In the genomic region with DNA sequence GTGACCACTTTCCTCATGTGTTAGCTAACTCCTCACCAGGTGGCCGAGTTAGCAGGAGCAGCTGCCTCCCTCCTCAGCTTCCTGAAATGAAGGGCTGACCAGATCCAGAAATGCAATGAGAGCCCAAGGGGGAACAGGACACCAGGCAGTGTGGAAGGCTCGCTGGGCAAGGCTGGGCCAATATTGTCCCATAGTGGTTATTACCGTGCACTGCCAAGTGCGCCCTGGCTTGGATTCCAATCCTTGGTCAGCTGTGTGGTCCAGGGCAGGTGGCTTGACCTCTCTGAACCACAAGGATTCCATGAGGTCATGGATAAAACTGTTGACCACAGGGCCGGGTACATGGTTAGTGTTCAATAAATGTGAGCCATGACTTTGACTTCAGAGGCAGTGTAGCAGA, we compare ENCODE assay signal across 13 cellular contexts. TPM values are rescaled to one million over a fixed set of nuclear protein-coding genes. Genes with fewer than 3 reads are reported as not detected.
"Had no signal": no experiment of that assay in that cellular context is flagged by ENCODE, and none has a peak within 500 bp of the region (broad histone marks: within the 10 kb centered on the region; RNA-seq: fewer than 3 reads in every experiment).

No MANE protein-coding gene starts in this region.

- H3K4me3 ChIP-seq: testis had no signal

- H3K9me3 ChIP-seq: ovary, testis had no signal

- H3K27ac ChIP-seq: testis had no signal

- H3K27me3 ChIP-seq: ovary, testis had no signal

- ATAC-seq: left lobe of liver had no signal

- H3K36me3 ChIP-seq: ovary had no signal

- DNase-seq: activated naive CD4-positive, alpha-beta T cell treated with anti-CD3 and anti-CD28 coated beads, Interleukin-2, amount 10 ng/mL, durations not matched to agents 7 days and 5 days; central memory CD4-positive, alpha-beta T cell; cortex of kidney; effector CD8-positive, alpha-beta T cell; ovary; retina; stimulated activated CD4-positive, alpha-beta T cell treated with anti-CD3 and anti-CD28 coated beads, Interleukin-2, amount 100 ng/mL, for 24 hours; stimulated activated naive CD4-positive, alpha-beta T cell treated with Interleukin-2 at 50 U/mL for 16 hours; T-helper 2 cell; testis had no signal

RNA-seq across cellular contexts. Expression of gene HSPB8, which starts 3.6 kb away (rescaled TPM):
- total RNA-seq: activated T-helper 2 cell treated with anti-CD3 and anti-CD28 coated beads, Interferon-gamma antibody, Interleukin-2, Interleukin-4, amounts not matched to agents 10 μg/mL and 5 μg/mL and 100 μg/mL, durations not matched to agents 14 hours and 24 hours and 36 hours had no signal
- polyA plus RNA-seq: neural cell had no signal
